Comparison of ENCODE assay signal across 1 cellular context in genomic region chr3:47163990-47164848, GRCh38.
TF ChIP-seq lines count a peak whose summit lies in the region.

TSS of gene SETD2 (minus strand) at chr3:47164113. CDS start at chr3:47163924, 189 bp downstream.

TF ChIP-seq in HepG2, 621 proteins besides CTCF, POLR2A, EP300 and RAD21 (continued from another document and continues in another):
- TF ChIP-seq, protein P1, sequence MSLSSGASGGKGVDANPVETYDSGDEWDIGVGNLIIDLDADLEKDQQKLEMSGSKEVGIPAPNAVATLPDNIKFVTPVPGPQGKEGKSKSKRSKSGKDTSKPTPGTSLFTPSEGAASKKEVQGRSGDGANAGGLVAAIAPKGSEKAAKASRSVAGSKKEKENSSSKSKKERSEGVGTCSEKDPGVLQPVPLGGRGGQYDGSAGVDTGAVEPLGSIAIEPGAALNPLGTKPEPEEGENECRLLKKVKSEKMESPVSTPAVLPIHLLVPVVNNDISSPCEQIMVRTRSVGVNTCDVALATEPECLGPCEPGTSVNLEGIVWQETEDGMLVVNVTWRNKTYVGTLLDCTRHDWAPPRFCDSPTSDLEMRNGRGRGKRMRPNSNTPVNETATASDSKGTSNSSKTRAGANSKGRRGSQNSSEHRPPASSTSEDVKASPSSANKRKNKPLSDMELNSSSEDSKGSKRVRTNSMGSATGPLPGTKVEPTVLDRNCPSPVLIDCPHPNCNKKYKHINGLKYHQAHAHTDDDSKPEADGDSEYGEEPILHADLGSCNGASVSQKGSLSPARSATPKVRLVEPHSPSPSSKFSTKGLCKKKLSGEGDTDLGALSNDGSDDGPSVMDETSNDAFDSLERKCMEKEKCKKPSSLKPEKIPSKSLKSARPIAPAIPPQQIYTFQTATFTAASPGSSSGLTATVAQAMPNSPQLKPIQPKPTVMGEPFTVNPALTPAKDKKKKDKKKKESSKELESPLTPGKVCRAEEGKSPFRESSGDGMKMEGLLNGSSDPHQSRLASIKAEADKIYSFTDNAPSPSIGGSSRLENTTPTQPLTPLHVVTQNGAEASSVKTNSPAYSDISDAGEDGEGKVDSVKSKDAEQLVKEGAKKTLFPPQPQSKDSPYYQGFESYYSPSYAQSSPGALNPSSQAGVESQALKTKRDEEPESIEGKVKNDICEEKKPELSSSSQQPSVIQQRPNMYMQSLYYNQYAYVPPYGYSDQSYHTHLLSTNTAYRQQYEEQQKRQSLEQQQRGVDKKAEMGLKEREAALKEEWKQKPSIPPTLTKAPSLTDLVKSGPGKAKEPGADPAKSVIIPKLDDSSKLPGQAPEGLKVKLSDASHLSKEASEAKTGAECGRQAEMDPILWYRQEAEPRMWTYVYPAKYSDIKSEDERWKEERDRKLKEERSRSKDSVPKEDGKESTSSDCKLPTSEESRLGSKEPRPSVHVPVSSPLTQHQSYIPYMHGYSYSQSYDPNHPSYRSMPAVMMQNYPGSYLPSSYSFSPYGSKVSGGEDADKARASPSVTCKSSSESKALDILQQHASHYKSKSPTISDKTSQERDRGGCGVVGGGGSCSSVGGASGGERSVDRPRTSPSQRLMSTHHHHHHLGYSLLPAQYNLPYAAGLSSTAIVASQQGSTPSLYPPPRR (CRISPR knock-in tag; IDR thresholded peaks at IDR 0.05; ENCODE audit: borderline replicate concordance) = peak; percentile 56
- TF ChIP-seq ZNF567 (CRISPR knock-in tag; IDR thresholded peaks at IDR 0.05; ENCODE audit: borderline replicate concordance) (no peak), ZNF430 (CRISPR knock-in tag; IDR thresholded peaks at IDR 0.05) (peak; percentile 39; the same call in 1 of the 2 replicates), ZNF790 (CRISPR knock-in tag; IDR thresholded peaks at IDR 0.05; ENCODE audit: borderline replicate concordance) (peak; percentile 62; the same call in 1 of the 2 replicates), ZNF709 (CRISPR knock-in tag; IDR thresholded peaks at IDR 0.05) (peak; percentile 32), HMGA1 (CRISPR knock-in tag; conservative IDR thresholded peaks at IDR 0.05) (no peak), HOXA5 (CRISPR knock-in tag; IDR thresholded peaks at IDR 0.05) (no peak; the same call in 1 of the 2 replicates), REL (CRISPR knock-in tag; conservative IDR thresholded peaks at IDR 0.05) (no peak), CCAR2 (optimal IDR thresholded peaks at IDR 0.05; ENCODE audit: low read depth, low read length) (no peak), ZNF44 (CRISPR knock-in tag; IDR thresholded peaks at IDR 0.05) (peak; percentile 12; the same call in 1 of the 2 replicates), DPF2 (CRISPR knock-in tag; IDR thresholded peaks at IDR 0.05; ENCODE audit: borderline replicate concordance, low read depth) (no peak), PAF1 (CRISPR knock-in tag; IDR thresholded peaks at IDR 0.05) (no peak), RERE (CRISPR knock-in tag; IDR thresholded peaks at IDR 0.05; ENCODE audit: low read depth) (0 out of 2 replicates have a peak, but pooled peaks have one; percentile 26), FOXK1 (CRISPR knock-in tag; IDR thresholded peaks at IDR 0.05; ENCODE audit: borderline replicate concordance, low read depth) (peak; percentile 49; the same call in 1 of the 2 replicates), FOSL2 (CRISPR knock-in tag; IDR thresholded peaks at IDR 0.05) (no peak), PRMT3 (CRISPR knock-in tag; IDR thresholded peaks at IDR 0.05; ENCODE audit: borderline replicate concordance, low read depth) (no peak), ZNF264 (CRISPR knock-in tag; IDR thresholded peaks at IDR 0.05) (no peak), ZNF101 (CRISPR knock-in tag; IDR thresholded peaks at IDR 0.05; ENCODE audit: borderline replicate concordance, low read depth) (no peak), HNF4A (CRISPR knock-in tag; IDR thresholded peaks at IDR 0.05) (peak; percentile 40), ZNF605 (CRISPR knock-in tag; IDR thresholded peaks at IDR 0.05) (no peak; the same call in 1 of the 2 replicates), ZNF75D (CRISPR knock-in tag; IDR thresholded peaks at IDR 0.05; ENCODE audit: borderline replicate concordance) (no peak), ZNF672 (CRISPR knock-in tag; IDR thresholded peaks at IDR 0.05) (no peak), KLF15 (CRISPR knock-in tag; IDR thresholded peaks at IDR 0.05; ENCODE audit: borderline replicate concordance) (no peak), ZNF496 (CRISPR knock-in tag; IDR thresholded peaks at IDR 0.05; ENCODE audit: insufficient replicate concordance) (no peak), ZFAT (CRISPR knock-in tag; conservative IDR thresholded peaks at IDR 0.05) (no peak), TRIM24 (CRISPR knock-in tag; IDR thresholded peaks at IDR 0.05) (no peak), DMAP1 (CRISPR knock-in tag; IDR thresholded peaks at IDR 0.05) (no peak; the same call in 1 of the 2 replicates), LCORL (IDR thresholded peaks at IDR 0.05) (no peak), LCORL (CRISPR knock-in tag; IDR thresholded peaks at IDR 0.05) (peak; percentile 61; the same call in 1 of the 2 replicates), ZNF615 (CRISPR knock-in tag; IDR thresholded peaks at IDR 0.05; ENCODE audit: borderline replicate concordance) (no peak), NKX3-1 (CRISPR knock-in tag; IDR thresholded peaks at IDR 0.05) (peak; percentile 66; the same call in 1 of the 2 replicates), ZNF768 (CRISPR knock-in tag; IDR thresholded peaks at IDR 0.05) (peak; percentile 46; the same call in 1 of the 2 replicates), SMC3 (IDR thresholded peaks at IDR 0.05; ENCODE audit: low read length) (no peak), ZNF530 (CRISPR knock-in tag; IDR thresholded peaks at IDR 0.05; ENCODE audit: low read depth) (no peak), GATA4 (IDR thresholded peaks at IDR 0.05; ENCODE audit: borderline replicate concordance, low read depth) (no peak), HCFC1 (IDR thresholded peaks at IDR 0.05; ENCODE audit: low read depth, low read length) (no peak; the same call in 1 of the 2 replicates), ZNF776 (CRISPR knock-in tag; IDR thresholded peaks at IDR 0.05) (peak; percentile 61; the same call in 1 of the 2 replicates), TSC22D2 (CRISPR knock-in tag; IDR thresholded peaks at IDR 0.05; ENCODE audit: borderline replicate concordance) (no peak), RBAK (CRISPR knock-in tag; IDR thresholded peaks at IDR 0.05) (no peak), MIXL1 (CRISPR knock-in tag; IDR thresholded peaks at IDR 0.05) (0 out of 2 replicates have a peak, but pooled peaks have one; percentile 13), AKNA (CRISPR knock-in tag; IDR thresholded peaks at IDR 0.05; ENCODE audit: borderline replicate concordance) (no peak), ZNF883 (CRISPR knock-in tag; IDR thresholded peaks at IDR 0.05; ENCODE audit: not compliant biosample characterization) (no peak), CBFB (CRISPR knock-in tag; IDR thresholded peaks at IDR 0.05) (peak; percentile 63; the same call in 1 of the 2 replicates)
- TF ChIP-seq, protein P2, sequence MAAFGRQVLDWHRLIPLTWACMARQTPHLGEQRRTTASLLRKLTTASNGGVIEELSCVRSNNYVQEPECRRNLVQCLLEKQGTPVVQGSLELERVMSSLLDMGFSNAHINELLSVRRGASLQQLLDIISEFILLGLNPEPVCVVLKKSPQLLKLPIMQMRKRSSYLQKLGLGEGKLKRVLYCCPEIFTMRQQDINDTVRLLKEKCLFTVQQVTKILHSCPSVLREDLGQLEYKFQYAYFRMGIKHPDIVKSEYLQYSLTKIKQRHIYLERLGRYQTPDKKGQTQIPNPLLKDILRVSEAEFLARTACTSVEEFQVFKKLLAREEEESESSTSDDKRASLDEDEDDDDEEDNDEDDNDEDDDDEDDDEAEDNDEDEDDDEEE (CRISPR knock-in tag; IDR thresholded peaks at IDR 0.05) = peak; percentile 51; the same call in 1 of the 2 replicates
- TF ChIP-seq, protein P3, sequence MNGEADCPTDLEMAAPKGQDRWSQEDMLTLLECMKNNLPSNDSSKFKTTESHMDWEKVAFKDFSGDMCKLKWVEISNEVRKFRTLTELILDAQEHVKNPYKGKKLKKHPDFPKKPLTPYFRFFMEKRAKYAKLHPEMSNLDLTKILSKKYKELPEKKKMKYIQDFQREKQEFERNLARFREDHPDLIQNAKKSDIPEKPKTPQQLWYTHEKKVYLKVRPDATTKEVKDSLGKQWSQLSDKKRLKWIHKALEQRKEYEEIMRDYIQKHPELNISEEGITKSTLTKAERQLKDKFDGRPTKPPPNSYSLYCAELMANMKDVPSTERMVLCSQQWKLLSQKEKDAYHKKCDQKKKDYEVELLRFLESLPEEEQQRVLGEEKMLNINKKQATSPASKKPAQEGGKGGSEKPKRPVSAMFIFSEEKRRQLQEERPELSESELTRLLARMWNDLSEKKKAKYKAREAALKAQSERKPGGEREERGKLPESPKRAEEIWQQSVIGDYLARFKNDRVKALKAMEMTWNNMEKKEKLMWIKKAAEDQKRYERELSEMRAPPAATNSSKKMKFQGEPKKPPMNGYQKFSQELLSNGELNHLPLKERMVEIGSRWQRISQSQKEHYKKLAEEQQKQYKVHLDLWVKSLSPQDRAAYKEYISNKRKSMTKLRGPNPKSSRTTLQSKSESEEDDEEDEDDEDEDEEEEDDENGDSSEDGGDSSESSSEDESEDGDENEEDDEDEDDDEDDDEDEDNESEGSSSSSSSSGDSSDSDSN (CRISPR knock-in tag; IDR thresholded peaks at IDR 0.05) = peak; percentile 97
- TF ChIP-seq, protein P4, sequence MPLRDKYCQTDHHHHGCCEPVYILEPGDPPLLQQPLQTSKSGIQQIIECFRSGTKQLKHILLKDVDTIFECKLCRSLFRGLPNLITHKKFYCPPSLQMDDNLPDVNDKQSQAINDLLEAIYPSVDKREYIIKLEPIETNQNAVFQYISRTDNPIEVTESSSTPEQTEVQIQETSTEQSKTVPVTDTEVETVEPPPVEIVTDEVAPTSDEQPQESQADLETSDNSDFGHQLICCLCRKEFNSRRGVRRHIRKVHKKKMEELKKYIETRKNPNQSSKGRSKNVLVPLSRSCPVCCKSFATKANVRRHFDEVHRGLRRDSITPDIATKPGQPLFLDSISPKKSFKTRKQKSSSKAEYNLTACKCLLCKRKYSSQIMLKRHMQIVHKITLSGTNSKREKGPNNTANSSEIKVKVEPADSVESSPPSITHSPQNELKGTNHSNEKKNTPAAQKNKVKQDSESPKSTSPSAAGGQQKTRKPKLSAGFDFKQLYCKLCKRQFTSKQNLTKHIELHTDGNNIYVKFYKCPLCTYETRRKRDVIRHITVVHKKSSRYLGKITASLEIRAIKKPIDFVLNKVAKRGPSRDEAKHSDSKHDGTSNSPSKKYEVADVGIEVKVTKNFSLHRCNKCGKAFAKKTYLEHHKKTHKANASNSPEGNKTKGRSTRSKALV (CRISPR knock-in tag; IDR thresholded peaks at IDR 0.05) = no peak; the same call in 1 of the 2 replicates
